Comparison of ENCODE assay signal across 8 cellular contexts in genomic region chr12:55072093-55072492, GRCh38. TPM values are rescaled to one million over a fixed set of nuclear protein-coding genes. Genes with fewer than 3 reads are reported as not detected.
DNase-seq lines count a peak whose midpoint lies in the region; ATAC-seq and TF ChIP-seq lines count a peak whose summit lies in the region.

No MANE protein-coding gene starts in this region.

- WGBS in psoas muscle, 3 donors, result 53 to 68% (median 67%) methylated on average over 3 of the region's 3 CpGs

- no peak overlapping the region for H3K27ac ChIP-seq in psoas muscle

- ATAC-seq in HG02885 (IDR thresholded peaks at IDR 0.05; ENCODE audit: poor library complexity, unreplicated experiment), result peak; percentile 77
- ATAC-seq in psoas muscle, result peak; percentile 43 to 84 (median 64)
- ATAC-seq in HG02973 (IDR thresholded peaks at IDR 0.05; ENCODE audit: unreplicated experiment), result no peak

- no peaks in the 10 kb centered on the region for H3K9me3 ChIP-seq in psoas muscle

- H3K4me3 ChIP-seq in GM12864 (ENCODE audit: low read depth, low read length) (no peak overlapping the region), fibroblast of pulmonary artery (replicated peaks; ENCODE audit: low read depth, low read length) (no peak overlapping the region), psoas muscle (no peak overlapping the region)

- intact Hi-C loops in psoas muscle (cut with DNase I), result loop anchor here (1.0 to 10.0 kb wide), 3 partner anchors 79 to 367 kb away; no protein-coding TSS in a partner anchor

- DNase-seq in GM12864 (ENCODE audit: low read depth), result peak; percentile 24
- DNase-seq in NCI-H82 treated with DMSO at 0.1 percent for 48 hours (lab: John Stamatoyannopoulos, UW; ENCODE audit: unreplicated experiment), result peak; percentile 16
- peak; percentile 44 for DNase-seq in activated CD8-positive, alpha-beta memory T cell treated with anti-CD3 and anti-CD28 coated beads, Interleukin-2, amount 50 U/mL, for 24 hours (ENCODE audit: extremely low read depth)
- peak; percentile 17 for DNase-seq in fibroblast of pulmonary artery (ENCODE audit: low read depth)
- peak; percentile 25 to 72 for DNase-seq in psoas muscle
- DNase-seq in cerebellar nuclear complex (lab: John Stamatoyannopoulos, UW), result no peak

- TF ChIP-seq CTCF in GM12864 (IDR thresholded peaks at IDR 0.05; ENCODE audit: low read depth, low read length, missing control alignments) (peak; percentile 79), fibroblast of pulmonary artery (IDR thresholded peaks at IDR 0.05; ENCODE audit: low read length, missing control alignments) (peak; percentile 35), psoas muscle (IDR thresholded peaks at IDR 0.05) (peak; percentile 15)

- H3K36me3 ChIP-seq in psoas muscle (ENCODE audit: insufficient read depth in 1 of 2, low read depth in 1 of 2), result no peaks in the 10 kb centered on the region

- no peaks in the 10 kb centered on the region for H3K4me1 ChIP-seq in psoas muscle

- no peaks in the 10 kb centered on the region for H3K27me3 ChIP-seq in psoas muscle (ENCODE audit: insufficient read depth in 3 of 3, low read length in 2 of 3)

RNA-seq across cellular contexts. Expression of gene NEUROD4, which starts 52.3 kb away (rescaled TPM):
- not detected for total RNA-seq in psoas muscle
- polyA plus RNA-seq in psoas muscle, result not detected

RNA-seq across cellular contexts. Expression of gene OR9K2, which starts 54.1 kb away (rescaled TPM):
- not detected for total RNA-seq in psoas muscle
- not detected for polyA plus RNA-seq in psoas muscle

Comparison
In these comparisons a context has a peak if more than half of its experiments do, and no peak if none do; other contexts are left out.
1. DNase-seq: peak in GM12864 (single experiment), NCI-H82 treated with DMSO at 0.1 percent for 48 hours (single experiment), activated CD8-positive, alpha-beta memory T cell treated with anti-CD3 and anti-CD28 coated beads, Interleukin-2, amount 50 U/mL, for 24 hours (single experiment), fibroblast of pulmonary artery (single experiment) and psoas muscle (2 of 2); none in cerebellar nuclear complex (0 of 2).
2. CTCF ChIP-seq: peak in every context shown above with its lines; median percentile 79 in GM12864; 35 in fibroblast of pulmonary artery; 15 in psoas muscle.